In the genomic region with DNA sequence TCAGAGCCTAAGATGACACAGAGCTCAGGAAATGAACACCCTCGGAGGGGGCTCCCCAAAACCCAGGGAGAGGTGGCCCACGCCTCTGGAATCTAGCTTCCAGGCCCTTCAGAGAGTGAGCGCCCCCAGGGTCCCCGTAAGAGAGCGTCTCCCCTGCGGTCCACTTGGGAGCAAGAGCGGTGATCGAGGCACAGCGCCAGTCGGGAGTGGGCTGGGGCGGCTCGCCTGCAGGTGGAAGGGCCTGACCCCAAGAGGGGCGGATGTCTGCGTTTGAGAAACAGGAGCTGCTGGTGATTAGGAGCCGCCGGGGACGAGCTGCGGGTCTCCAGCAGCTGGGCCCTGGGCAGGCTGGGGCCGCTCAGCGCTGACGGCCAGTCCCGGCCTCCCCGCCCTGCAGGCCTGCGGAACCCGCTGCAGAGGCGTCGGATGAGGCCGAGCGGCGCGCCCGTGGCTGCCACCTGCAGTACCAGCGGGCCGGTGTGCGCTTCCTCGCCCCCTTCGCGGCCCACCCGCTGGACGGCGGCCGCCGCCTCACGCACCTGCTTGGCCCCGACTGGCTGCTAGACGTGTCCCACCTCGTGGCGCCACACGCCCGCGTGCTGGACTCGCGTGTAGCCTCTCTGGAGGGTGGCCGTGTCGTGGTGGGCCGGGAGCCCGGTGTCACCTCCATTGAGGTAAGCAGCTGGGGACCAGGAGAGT, we compare ENCODE assay signal across 1 cellular context.
TF ChIP-seq lines count a peak whose summit lies in the region.

No MANE protein-coding gene starts in this region.

TF ChIP-seq in GM23338, 12 proteins besides CTCF, POLR2A, EP300 and RAD21:
- TF ChIP-seq POLR2AphosphoS5 (IDR thresholded peaks at IDR 0.05; ENCODE audit: low read depth) (no peak), NANOG (IDR thresholded peaks at IDR 0.05; ENCODE audit: borderline replicate concordance) (no peak), EZH2 (IDR thresholded peaks at IDR 0.05; ENCODE audit: low read depth, unreplicated experiment) (no peak), ETS1 (IDR thresholded peaks at IDR 0.05) (no peak), ZNF331 (CRISPR knock-in tag; IDR thresholded peaks at IDR 0.05; ENCODE audit: low read depth) (no peak), EZH2phosphoT487 (IDR thresholded peaks at IDR 0.05; ENCODE audit: unreplicated experiment) (no peak), ZNF114 (CRISPR knock-in tag; IDR thresholded peaks at IDR 0.05) (no peak), JUNB (IDR thresholded peaks at IDR 0.05; ENCODE audit: unreplicated experiment) (no peak), STAT1 (IDR thresholded peaks at IDR 0.05; ENCODE audit: unreplicated experiment) (no peak), CREB1 (CRISPR knock-in tag; IDR thresholded peaks at IDR 0.05; ENCODE audit: low read depth) (no peak)
- TF ChIP-seq, protein P1, sequence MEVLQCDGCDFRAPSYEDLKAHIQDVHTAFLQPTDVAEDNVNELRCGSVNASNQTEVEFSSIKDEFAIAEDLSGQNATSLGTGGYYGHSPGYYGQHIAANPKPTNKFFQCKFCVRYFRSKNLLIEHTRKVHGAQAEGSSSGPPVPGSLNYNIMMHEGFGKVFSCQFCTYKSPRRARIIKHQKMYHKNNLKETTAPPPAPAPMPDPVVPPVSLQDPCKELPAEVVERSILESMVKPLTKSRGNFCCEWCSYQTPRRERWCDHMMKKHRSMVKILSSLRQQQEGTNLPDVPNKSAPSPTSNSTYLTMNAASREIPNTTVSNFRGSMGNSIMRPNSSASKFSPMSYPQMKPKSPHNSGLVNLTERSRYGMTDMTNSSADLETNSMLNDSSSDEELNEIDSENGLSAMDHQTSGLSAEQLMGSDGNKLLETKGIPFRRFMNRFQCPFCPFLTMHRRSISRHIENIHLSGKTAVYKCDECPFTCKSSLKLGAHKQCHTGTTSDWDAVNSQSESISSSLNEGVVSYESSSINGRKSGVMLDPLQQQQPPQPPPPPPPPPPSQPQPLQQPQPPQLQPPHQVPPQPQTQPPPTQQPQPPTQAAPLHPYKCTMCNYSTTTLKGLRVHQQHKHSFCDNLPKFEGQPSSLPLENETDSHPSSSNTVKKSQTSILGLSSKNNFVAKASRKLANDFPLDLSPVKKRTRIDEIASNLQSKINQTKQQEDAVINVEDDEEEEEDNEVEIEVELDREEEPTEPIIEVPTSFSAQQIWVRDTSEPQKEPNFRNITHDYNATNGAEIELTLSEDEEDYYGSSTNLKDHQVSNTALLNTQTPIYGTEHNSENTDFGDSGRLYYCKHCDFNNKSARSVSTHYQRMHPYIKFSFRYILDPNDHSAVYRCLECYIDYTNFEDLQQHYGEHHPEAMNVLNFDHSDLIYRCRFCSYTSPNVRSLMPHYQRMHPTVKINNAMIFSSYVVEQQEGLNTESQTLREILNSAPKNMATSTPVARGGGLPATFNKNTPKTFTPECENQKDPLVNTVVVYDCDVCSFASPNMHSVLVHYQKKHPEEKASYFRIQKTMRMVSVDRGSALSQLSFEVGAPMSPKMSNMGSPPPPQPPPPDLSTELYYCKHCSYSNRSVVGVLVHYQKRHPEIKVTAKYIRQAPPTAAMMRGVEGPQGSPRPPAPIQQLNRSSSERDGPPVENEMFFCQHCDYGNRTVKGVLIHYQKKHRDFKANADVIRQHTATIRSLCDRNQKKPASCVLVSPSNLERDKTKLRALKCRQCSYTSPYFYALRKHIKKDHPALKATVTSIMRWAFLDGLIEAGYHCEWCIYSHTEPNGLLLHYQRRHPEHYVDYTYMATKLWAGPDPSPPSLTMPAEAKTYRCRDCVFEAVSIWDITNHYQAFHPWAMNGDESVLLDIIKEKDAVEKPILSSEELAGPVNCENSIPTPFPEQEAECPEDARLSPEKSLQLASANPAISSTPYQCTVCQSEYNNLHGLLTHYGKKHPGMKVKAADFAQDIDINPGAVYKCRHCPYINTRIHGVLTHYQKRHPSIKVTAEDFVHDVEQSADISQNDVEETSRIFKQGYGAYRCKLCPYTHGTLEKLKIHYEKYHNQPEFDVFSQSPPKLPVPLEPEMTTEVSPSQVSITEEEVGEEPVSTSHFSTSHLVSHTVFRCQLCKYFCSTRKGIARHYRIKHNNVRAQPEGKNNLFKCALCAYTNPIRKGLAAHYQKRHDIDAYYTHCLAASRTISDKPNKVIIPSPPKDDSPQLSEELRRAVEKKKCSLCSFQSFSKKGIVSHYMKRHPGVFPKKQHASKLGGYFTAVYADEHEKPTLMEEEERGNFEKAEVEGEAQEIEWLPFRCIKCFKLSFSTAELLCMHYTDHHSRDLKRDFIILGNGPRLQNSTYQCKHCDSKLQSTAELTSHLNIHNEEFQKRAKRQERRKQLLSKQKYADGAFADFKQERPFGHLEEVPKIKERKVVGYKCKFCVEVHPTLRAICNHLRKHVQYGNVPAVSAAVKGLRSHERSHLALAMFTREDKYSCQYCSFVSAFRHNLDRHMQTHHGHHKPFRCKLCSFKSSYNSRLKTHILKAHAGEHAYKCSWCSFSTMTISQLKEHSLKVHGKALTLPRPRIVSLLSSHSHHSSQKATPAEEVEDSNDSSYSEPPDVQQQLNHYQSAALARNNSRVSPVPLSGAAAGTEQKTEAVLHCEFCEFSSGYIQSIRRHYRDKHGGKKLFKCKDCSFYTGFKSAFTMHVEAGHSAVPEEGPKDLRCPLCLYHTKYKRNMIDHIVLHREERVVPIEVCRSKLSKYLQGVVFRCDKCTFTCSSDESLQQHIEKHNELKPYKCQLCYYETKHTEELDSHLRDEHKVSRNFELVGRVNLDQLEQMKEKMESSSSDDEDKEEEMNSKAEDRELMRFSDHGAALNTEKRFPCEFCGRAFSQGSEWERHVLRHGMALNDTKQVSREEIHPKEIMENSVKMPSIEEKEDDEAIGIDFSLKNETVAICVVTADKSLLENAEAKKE (CRISPR knock-in tag; IDR thresholded peaks at IDR 0.05), result no peak
- TF ChIP-seq, protein P2, sequence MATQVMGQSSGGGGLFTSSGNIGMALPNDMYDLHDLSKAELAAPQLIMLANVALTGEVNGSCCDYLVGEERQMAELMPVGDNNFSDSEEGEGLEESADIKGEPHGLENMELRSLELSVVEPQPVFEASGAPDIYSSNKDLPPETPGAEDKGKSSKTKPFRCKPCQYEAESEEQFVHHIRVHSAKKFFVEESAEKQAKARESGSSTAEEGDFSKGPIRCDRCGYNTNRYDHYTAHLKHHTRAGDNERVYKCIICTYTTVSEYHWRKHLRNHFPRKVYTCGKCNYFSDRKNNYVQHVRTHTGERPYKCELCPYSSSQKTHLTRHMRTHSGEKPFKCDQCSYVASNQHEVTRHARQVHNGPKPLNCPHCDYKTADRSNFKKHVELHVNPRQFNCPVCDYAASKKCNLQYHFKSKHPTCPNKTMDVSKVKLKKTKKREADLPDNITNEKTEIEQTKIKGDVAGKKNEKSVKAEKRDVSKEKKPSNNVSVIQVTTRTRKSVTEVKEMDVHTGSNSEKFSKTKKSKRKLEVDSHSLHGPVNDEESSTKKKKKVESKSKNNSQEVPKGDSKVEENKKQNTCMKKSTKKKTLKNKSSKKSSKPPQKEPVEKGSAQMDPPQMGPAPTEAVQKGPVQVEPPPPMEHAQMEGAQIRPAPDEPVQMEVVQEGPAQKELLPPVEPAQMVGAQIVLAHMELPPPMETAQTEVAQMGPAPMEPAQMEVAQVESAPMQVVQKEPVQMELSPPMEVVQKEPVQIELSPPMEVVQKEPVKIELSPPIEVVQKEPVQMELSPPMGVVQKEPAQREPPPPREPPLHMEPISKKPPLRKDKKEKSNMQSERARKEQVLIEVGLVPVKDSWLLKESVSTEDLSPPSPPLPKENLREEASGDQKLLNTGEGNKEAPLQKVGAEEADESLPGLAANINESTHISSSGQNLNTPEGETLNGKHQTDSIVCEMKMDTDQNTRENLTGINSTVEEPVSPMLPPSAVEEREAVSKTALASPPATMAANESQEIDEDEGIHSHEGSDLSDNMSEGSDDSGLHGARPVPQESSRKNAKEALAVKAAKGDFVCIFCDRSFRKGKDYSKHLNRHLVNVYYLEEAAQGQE (IDR thresholded peaks at IDR 0.05; ENCODE audit: unreplicated experiment), result no peak
